ENCODE assay signal across 11 cellular contexts in genomic region chr16:70627696-70628095, GRCh38. TPM values are rescaled to one million over a fixed set of nuclear protein-coding genes. Genes with fewer than 3 reads are reported as not detected.
"Had no signal": no experiment of that assay in that cellular context is flagged by ENCODE, and none has a peak within 500 bp of the region (broad histone marks: within the 10 kb centered on the region; RNA-seq: fewer than 3 reads in every experiment).

No MANE protein-coding gene starts in this region.

- H3K9me3 ChIP-seq: HAP-1 had no signal

- H3K27ac ChIP-seq: GM23248 had no signal

- ATAC-seq: GM23338, HCT116 had no signal

- H3K4me3 ChIP-seq: GM23248, GM23338, HAP-1 had no signal

- DNase-seq: GM23248, GOT3, H7, H9, HCEC 1CT, HFFc6 had no signal

- H2AFZ ChIP-seq: GM23248, GM23338 had no signal

- H3K9ac ChIP-seq: GM23248 had no signal

- FAIRE-seq: H54 had no signal

- H3K4me1 ChIP-seq: HAP-1 had no signal

- H3K4me3 Mint-ChIP-seq: GM23338, H9, HFFc6 had no signal

- H3K36me3 ChIP-seq: HAP-1 had no signal

- H3K27ac Mint-ChIP-seq: GM23338, HFFc6 had no signal

- H3K4me2 ChIP-seq: GM23338 had no signal

RNA-seq across cellular contexts. Expression of gene IL34, which starts 18.7 kb away (rescaled TPM):
- total RNA-seq: GM23248, H4 had no signal
- polyA plus RNA-seq: GM23248 had no signal
